In genomic region chr11:1225386-1226225, GRCh38 we compare ENCODE assay signal across 25 cellular contexts. TPM values are rescaled to one million over a fixed set of nuclear protein-coding genes. Genes with fewer than 3 reads are reported as not detected.
DNase-seq lines count a peak whose midpoint lies in the region; ATAC-seq, FAIRE-seq and TF ChIP-seq lines count a peak whose summit lies in the region.
"Had no signal": no experiment of that assay in that cellular context is flagged by ENCODE, and none has a peak within 500 bp of the region (broad histone marks: within the 10 kb centered on the region; RNA-seq: fewer than 3 reads in every experiment).

No MANE protein-coding gene starts in this region.

- H3K27ac ChIP-seq in K562 (ENCODE audit: extremely low read depth, low read depth, low read length) (no peak overlapping the region), sigmoid colon (no peak overlapping the region)
- H3K27ac ChIP-seq: coronary artery, stomach, uterus had no signal

- 15% methylated on average over 22 of the region's 29 CpGs for WGBS in K562 (ENCODE audit: insufficient coverage, low coverage, missing lambda C conversion rate)
- WGBS in sigmoid colon, 2 donors: 83 to 85% methylated on average over 29 of the region's 29 CpGs

- H4K20me1 ChIP-seq in K562 (replicated peaks; ENCODE audit: control insufficient read depth, insufficient read depth, low read length): 0 out of 2 replicates have a peak, but pooled peaks cover 6% of the 10 kb centered on the region

- BruUV-seq in K562 (replicated peaks; lab: Mats Ljungman, UMichigan): no TSS peak

- no peak overlapping the region for H3K9ac ChIP-seq in K562 (ENCODE audit: insufficient read depth in 1 of 2, low read depth in 2 of 2, low read length in 2 of 2)

- no peak for TF ChIP-seq RAD21 in K562 (CRISPR knock-in tag; conservative IDR thresholded peaks at IDR 0.05 in 1 of 2, IDR thresholded peaks at IDR 0.05 in 1 of 2)

- H3K27me3 ChIP-seq in K562 (ENCODE audit: control insufficient read depth in 2 of 2, insufficient read depth in 2 of 2, low read length in 2 of 2): peaks cover 0 to 59% of the 10 kb centered on the region in 2 experiments; a peak in 3 of 5 replicates
- H3K27me3 ChIP-seq in sigmoid colon: peaks cover 2 to 99% (median 75%) of the 10 kb centered on the region in 3 donors

- H3K4me1 ChIP-seq in K562 (replicated peaks in 1 of 2; ENCODE audit: control insufficient read depth in 2 of 2, insufficient read depth in 2 of 2, low read length in 2 of 2): peaks cover 0 to 76% of the 10 kb centered on the region in 2 experiments; a peak in 2 of 5 replicates
- no peaks in the 10 kb centered on the region for H3K4me1 ChIP-seq in sigmoid colon
- H3K4me1 ChIP-seq: uterus had no signal

- TF ChIP-seq CTCF in K562 (IDR thresholded peaks at IDR 0.05 in 2 of 3, conservative IDR thresholded peaks at IDR 0.05 in 1 of 3; ENCODE audit: insufficient read depth in 2 of 3, low read depth in 1 of 3, low read length in 3 of 3) (0 out of 6 replicates have a peak, but pooled peaks of 1 of the 3 experiments have one; percentile 4), sigmoid colon (IDR thresholded peaks at IDR 0.05) (no peak)

- peak; percentile 55 for DNase-seq in activated effector memory CD4-positive, alpha-beta T cell treated with anti-CD3 and anti-CD28 coated beads, Interleukin-2, amount 50 U/mL, for 16 hours
- no peak for DNase-seq in activated effector memory CD4-positive, alpha-beta T cell treated with Interleukin-2 at 50 U/mL for 16 hours
- DNase-seq in K562 (ENCODE audit: extremely low read depth in 1 of 4, low spot score in 3 of 4) (no peak), left lobe of liver (ENCODE audit: low spot score) (peak; percentile 38), sigmoid colon (peak; percentile 44), superior temporal gyrus (ENCODE audit: extremely low spot score) (no peak)
- DNase-seq: activated CD4-positive, alpha-beta T cell treated with anti-CD3 and anti-CD28 coated beads for 1 hour; activated gamma-delta T cell treated with Interleukin-2 at 50 U/mL for 16 hours; CD4-positive, CD25-positive, alpha-beta regulatory T cell; DMS53; HFFc6; naive B cell; NCI-H187; NCI-H510A; retina; stomach; uterus had no signal

- no peak for FAIRE-seq in K562 (lab: Jason Lieb, UNC)
- FAIRE-seq: astrocyte, GM18507, HTR-8/SVneo had no signal

- TF ChIP-seq POLR2A in K562 (conservative IDR thresholded peaks at IDR 0.05): no peak
- TF ChIP-seq POLR2A in sigmoid colon (IDR thresholded peaks at IDR 0.05): no peak

- no peak overlapping the region for H2AFZ ChIP-seq in K562 (ENCODE audit: low read depth, low read length)

- H3K4me3 ChIP-seq in K562 (no peak overlapping the region), sigmoid colon (no peak overlapping the region)
- H3K4me3 ChIP-seq: coronary artery, uterus had no signal

- H3K36me3 ChIP-seq in K562 (ENCODE audit: control insufficient read depth, insufficient read depth, low read length): no peaks in the 10 kb centered on the region
- H3K36me3 ChIP-seq in sigmoid colon: no peaks in the 10 kb centered on the region
- H3K36me3 ChIP-seq: stomach, uterus had no signal

- H3K79me2 ChIP-seq in K562 (ENCODE audit: control insufficient read depth, insufficient read depth, low read length): no peaks in the 10 kb centered on the region

- no peak overlapping the region for H3K4me2 ChIP-seq in K562 (ENCODE audit: insufficient read depth, low read length)

- ATAC-seq in K562 (peak; percentile 19; the same call in 2 of the 3 replicates), left lobe of liver (no peak), HG02973 (IDR thresholded peaks at IDR 0.05; ENCODE audit: unreplicated experiment) (no peak), GM19023 (IDR thresholded peaks at IDR 0.05; ENCODE audit: unreplicated experiment) (no peak)

- in situ Hi-C loops in K562 (cut with MboI): no loop called here

- POLR2A ChIA-PET in K562 (lab: Yijun Ruan, JAX): no interaction called here

- TF ChIP-seq EP300 in K562 (IDR thresholded peaks at IDR 0.05; ENCODE audit: low read length) (no peak), sigmoid colon (IDR thresholded peaks at IDR 0.05) (no peak)

- intact Hi-C loops in K562 (cut with micrococcal nuclease) (no loop called here), sigmoid colon (cut with DNase I) (no loop called here)

- peaks cover 2% of the 10 kb centered on the region for H3K9me1 ChIP-seq in K562 (ENCODE audit: control insufficient read depth, insufficient read depth, low read length)

- H3K9me3 ChIP-seq in K562 (replicated peaks; ENCODE audit: control insufficient read depth, insufficient read depth, low read depth, low read length): no peaks in the 10 kb centered on the region
- no peaks in the 10 kb centered on the region for H3K9me3 ChIP-seq in sigmoid colon
- H3K9me3 ChIP-seq: stomach, uterus had no signal

- CTCF ChIA-PET in K562 (lab: Yijun Ruan, JAX; ENCODE audit: low intra/inter-chr PET ratio): no interaction called here

TF ChIP-seq in K562, 482 proteins besides CTCF, POLR2A, EP300 and RAD21:
- TF ChIP-seq TCFL5 (CRISPR knock-in tag; conservative IDR thresholded peaks at IDR 0.05) (no peak), SAP30 (IDR thresholded peaks at IDR 0.05; ENCODE audit: borderline replicate concordance, insufficient read depth, low read depth, low read length, poor library complexity, severe bottlenecking) (no peak), NELFE (IDR thresholded peaks at IDR 0.05; ENCODE audit: insufficient read depth, insufficient read length) (no peak), ERF (CRISPR knock-in tag; IDR thresholded peaks at IDR 0.05) (no peak), ZNF511 (CRISPR knock-in tag; IDR thresholded peaks at IDR 0.05) (no peak), DACH1 (IDR thresholded peaks at IDR 0.05; ENCODE audit: partially characterized antibody) (no peak)

RNA-seq across cellular contexts. Expression of gene MUC5B, which starts 2.7 kb away (rescaled TPM):
- total RNA-seq in K562 (2011; cell fraction: chromatin; rRNA removed; ENCODE audit: low replicate concordance): not detected in 2 replicates
- not detected in 2 replicates for total RNA-seq in K562 (2011; cell fraction: nucleolus; rRNA removed)
- not detected in 2 replicates for total RNA-seq in K562 (2011; cell fraction: nucleoplasm; rRNA removed)
- 0.04 TPM in 1 of 2 replicates, not detected in the other for total RNA-seq in K562 (2014; rRNA removed)
- not detected in 2 replicates for total RNA-seq in K562 (2014; rRNA removed; fragmentation: Illumina TruSeq; extraction: Trizol)
- total RNA-seq in K562 (2015; rRNA removed; fragmentation: Illumina TruSeq; extraction: Trizol): not detected in 2 replicates
- 0.95 and 1.2 TPM in 2 replicates for total RNA-seq in K562 (2021)
- polyA plus RNA-seq in K562 (2011; rRNA removed): under 0.01 TPM in 1 of 2 replicates, not detected in the other
- 0.01 TPM in 2 replicates for polyA plus RNA-seq in K562 (2011; cell fraction: cytosol; rRNA removed)
- polyA plus RNA-seq in K562 (2011; cell fraction: nucleus; rRNA removed): not detected in 2 replicates
- polyA plus RNA-seq in K562 (2012): 0.03 TPM in 2 replicates
- 0.01 TPM in 1 of 2 replicates, not detected in the other for polyA plus RNA-seq in K562 (2014; fragmentation: Illumina TruSeq; extraction: Trizol)
- not detected for polyA plus RNA-seq in K562 (2014; fragmentation: Nextera tagmentation; extraction: Ambion mirVana)
- 0.04 TPM in 1 of 2 replicates, not detected in the other for polyA plus RNA-seq in K562 (2014; rRNA removed)
- not detected in 2 replicates for polyA minus RNA-seq in K562 (2011; rRNA and poly(A)+ RNA removed)
- polyA minus RNA-seq in K562 (2011; cell fraction: cytosol; rRNA and poly(A)+ RNA removed): not detected in 2 replicates
- under 0.01 TPM in 1 of 2 replicates, not detected in the other for polyA minus RNA-seq in K562 (2011; cell fraction: nucleus; rRNA and poly(A)+ RNA removed)
- total RNA-seq in left lobe of liver: 4.1 TPM
- total RNA-seq in sigmoid colon: under 1 TPM in 1 of 4 donors, not detected in 3; 0.83 TPM
- polyA plus RNA-seq in sigmoid colon: 100 to 1,000 TPM in 1 of 3 donors, 1 to 10 TPM in 2; 1.4 to 131 (median 4.2) TPM
- total RNA-seq: astrocyte; CD4-positive, CD25-positive, alpha-beta regulatory T cell; fibroblast of villous mesenchyme; HFFc6; T-helper 2 cell treated with Interferon-gamma antibody and Interleukin-4, amounts not matched to agents 100 ng/mL and 5 ng/mL, for 36 hours had no signal
- polyA plus RNA-seq: CD4-positive, CD25-positive, alpha-beta regulatory T cell had no signal

Comparison
In these comparisons a context has a peak if more than half of its experiments do, and no peak if none do; other contexts are left out.
1. DNase-seq: peak in activated effector memory CD4-positive, alpha-beta T cell treated with anti-CD3 and anti-CD28 coated beads, Interleukin-2, amount 50 U/mL, for 16 hours (single experiment), left lobe of liver (single experiment) and sigmoid colon (single experiment); none in activated effector memory CD4-positive, alpha-beta T cell treated with Interleukin-2 at 50 U/mL for 16 hours (single experiment), K562 (0 of 4) and superior temporal gyrus (single experiment).